Comparison of ENCODE assay signal across 23 cellular contexts in the genomic region with DNA sequence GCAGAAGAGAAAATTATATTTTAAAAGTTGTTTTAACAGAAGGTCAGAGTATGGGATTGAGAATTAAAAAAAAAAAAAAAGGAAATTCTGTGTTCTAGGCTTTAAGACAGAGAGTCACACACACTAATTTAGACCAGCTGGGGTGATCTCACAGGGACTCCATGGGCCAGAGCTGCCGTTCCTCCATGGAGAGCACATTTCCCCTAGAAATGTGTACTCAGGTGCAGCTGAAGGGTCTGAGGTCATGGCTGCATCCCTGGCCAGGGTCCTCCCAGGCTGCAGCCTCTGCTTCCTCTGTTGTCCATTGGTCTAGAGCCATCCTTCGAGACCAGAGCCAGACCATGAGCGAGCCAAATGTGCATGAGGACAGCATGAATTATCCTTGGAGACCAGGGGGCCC.
DNase-seq lines count a peak whose midpoint lies in the region; ATAC-seq, FAIRE-seq and TF ChIP-seq lines count a peak whose summit lies in the region.
"Had no signal": no experiment of that assay in that cellular context is flagged by ENCODE, and none has a peak within 500 bp of the region (broad histone marks: within the 10 kb centered on the region; RNA-seq: fewer than 3 reads in every experiment).

No MANE protein-coding gene starts in this region.

- H3K27me3 ChIP-seq in heart left ventricle (no peaks in the 10 kb centered on the region), right atrium auricular region (no peaks in the 10 kb centered on the region), mesenchymal stem cell (ENCODE audit: control insufficient read depth in 1 of 2, insufficient read depth in 1 of 2, low read length in 2 of 2) (peaks cover 0 to 11% of the 10 kb centered on the region in 2 experiments), uterus (no peaks in the 10 kb centered on the region)
- H3K27me3 ChIP-seq: pancreas had no signal

- H2BK12ac ChIP-seq in mesenchymal stem cell (ENCODE audit: low read length in 2 of 2): peak overlapping the region; percentile 61 to 89

- 56 to 76% (median 71%) methylated on average over 3 of the region's 3 CpGs for WGBS in heart left ventricle, 4 donors
- 71% methylated on average over 3 of the region's 3 CpGs for WGBS in mesenchymal stem cell

- H3K9ac ChIP-seq in mesenchymal stem cell (ENCODE audit: low read length): no peak overlapping the region

- intact Hi-C loops in heart left ventricle (cut with DNase I) (loop anchor here in 4 of 10 donors (10.0 kb wide), 1 partner anchor 355 kb away; a partner anchor contains a TSS), uterus (cut with DNase I; ENCODE audit: low total_unique reads) (no loop called here)

- H3K9me3 ChIP-seq in heart left ventricle: no peaks in the 10 kb centered on the region
- H3K9me3 ChIP-seq in right atrium auricular region: no peaks in the 10 kb centered on the region
- H3K9me3 ChIP-seq in mesenchymal stem cell (ENCODE audit: control insufficient read depth, low read length): no peaks in the 10 kb centered on the region
- H3K9me3 ChIP-seq in uterus: no peaks in the 10 kb centered on the region
- H3K9me3 ChIP-seq: pancreas, thoracic aorta had no signal

- H2BK120ac ChIP-seq in mesenchymal stem cell (ENCODE audit: low read depth, low read length): no peak overlapping the region

- no peak overlapping the region for H2AK5ac ChIP-seq in mesenchymal stem cell (ENCODE audit: low read length, severe bottlenecking)

- H3K4me1 ChIP-seq in heart left ventricle (peaks cover 0 to 51% (median 23%) of the 10 kb centered on the region in 12 donors), right atrium auricular region (peaks cover 0 to 33% of the 10 kb centered on the region in 2 donors), mesenchymal stem cell (ENCODE audit: control insufficient read depth, insufficient read depth, low read depth, low read length) (peaks cover 3% of the 10 kb centered on the region), uterus (no peaks in the 10 kb centered on the region)
- H3K4me1 ChIP-seq: pancreas had no signal

- H3K79me1 ChIP-seq in mesenchymal stem cell (replicated peaks; ENCODE audit: low read length, poor library complexity, severe bottlenecking): no peaks in the 10 kb centered on the region

- H3K4me3 ChIP-seq in heart left ventricle (no peak overlapping the region), right atrium auricular region (no peak overlapping the region), mesenchymal stem cell (ENCODE audit: insufficient read depth in 1 of 2, low read depth in 1 of 2, low read length in 2 of 2) (no peak overlapping the region), uterus (no peak overlapping the region)
- H3K4me3 ChIP-seq: lung, pancreas, thoracic aorta had no signal

- H4K8ac ChIP-seq in mesenchymal stem cell (ENCODE audit: low read length): no peak overlapping the region

- no peak for TF ChIP-seq POLR2A in heart left ventricle (IDR thresholded peaks at IDR 0.05)
- no peak for TF ChIP-seq POLR2A in uterus (IDR thresholded peaks at IDR 0.05)
- no peak for TF ChIP-seq POLR2A in GM12892 (IDR thresholded peaks at IDR 0.05; ENCODE audit: low read depth, low read length)

- peak overlapping the region; percentile 37 for H4K91ac ChIP-seq in mesenchymal stem cell (ENCODE audit: low read length)

- DNase-seq in heart left ventricle (peak in 4 of 5 donors; percentile 33 to 77 (median 64)), right atrium auricular region (ENCODE audit: low spot score) (no peak), SHP77 treated with DMSO at 0.1 percent for 48 hours (lab: John Stamatoyannopoulos, UW) (peak; percentile 78), mesenchymal stem cell (no peak), uterus (peak; percentile 44 to 70), foreskin melanocyte (no peak), GM12892 (ENCODE audit: insufficient read length) (no peak)
- DNase-seq: ACHN; activated CD4-positive, CD25-positive, alpha-beta regulatory T cell treated with anti-CD3 and anti-CD28 coated beads, Interleukin-2, amount 50 U/mL, for 72 hours; activated T-cell treated with anti-CD3 and anti-CD28 coated beads, Interleukin-2, amount 50 U/mL, for 72 hours; DMS 273 treated with DMSO at 0.1 percent for 48 hours; effector memory CD8-positive, alpha-beta T cell; GDM1; hippocampal formation; islet precursor cell; NCI-H1436 treated with DMSO at 0.1 percent for 48 hours; pancreas had no signal

- TF ChIP-seq CTCF in heart left ventricle (IDR thresholded peaks at IDR 0.05) (no peak), right atrium auricular region (IDR thresholded peaks at IDR 0.05) (no peak), uterus (IDR thresholded peaks at IDR 0.05) (no peak)

- no peaks in the 10 kb centered on the region for H3K36me3 ChIP-seq in heart left ventricle
- H3K36me3 ChIP-seq in right atrium auricular region: no peaks in the 10 kb centered on the region
- H3K36me3 ChIP-seq in mesenchymal stem cell (ENCODE audit: control insufficient read depth in 1 of 2, insufficient read depth in 2 of 2, low read depth in 1 of 2, low read length in 2 of 2): no peaks in the 10 kb centered on the region
- no peaks in the 10 kb centered on the region for H3K36me3 ChIP-seq in uterus
- H3K36me3 ChIP-seq: pancreas, thoracic aorta had no signal

- H3K18ac ChIP-seq in mesenchymal stem cell (ENCODE audit: low read depth in 1 of 2, low read length in 2 of 2): peak overlapping the region; percentile 52 to 63

- no peak overlapping the region for H2AFZ ChIP-seq in mesenchymal stem cell (ENCODE audit: low read depth, low read length)

- H3K4me2 ChIP-seq in mesenchymal stem cell (ENCODE audit: low read length, poor library complexity, severe bottlenecking): no peak overlapping the region

- peak overlapping the region; percentile 17 for H2BK15ac ChIP-seq in mesenchymal stem cell (ENCODE audit: low read depth, poor library complexity, severe bottlenecking)

- ATAC-seq in heart left ventricle (peak; percentile 27 to 87 (median 68)), HG03280 (IDR thresholded peaks at IDR 0.05; ENCODE audit: unreplicated experiment) (no peak)
- ATAC-seq: activated naive CD4-positive, alpha-beta T cell treated with anti-CD3 and anti-CD28 coated beads, Interleukin-2, amount 50 U/mL, for 72 hours; activated T-cell treated with anti-CD3 and anti-CD28 coated beads, Interleukin-2, amount 50 U/mL, for 72 hours; effector memory CD8-positive, alpha-beta T cell; pancreas; stimulated activated effector memory CD8-positive, alpha-beta T cell treated with anti-CD3 and anti-CD28 coated beads, Interleukin-12 subunit alpha, Interleukin-12 subunit beta, amount 100 ng/mL, for 72 hours had no signal

- FAIRE-seq in GM12892 (lab: Jason Lieb, UNC): no peak
- FAIRE-seq: colon, pancreas had no signal

- H3K23ac ChIP-seq in mesenchymal stem cell (ENCODE audit: low read length in 2 of 2): no peak overlapping the region

- no peak overlapping the region for H3K4ac ChIP-seq in mesenchymal stem cell (ENCODE audit: low read depth in 1 of 2, low read length in 2 of 2)

- H3K14ac ChIP-seq in mesenchymal stem cell (ENCODE audit: low read length in 2 of 2): peak overlapping the region in 1 of 2 experiments; percentile 78

- peak overlapping the region in 5 of 12 donors; percentile 27 to 60 (median 55) for H3K27ac ChIP-seq in heart left ventricle
- H3K27ac ChIP-seq in right atrium auricular region: no peak overlapping the region
- no peak overlapping the region for H3K27ac ChIP-seq in mesenchymal stem cell (ENCODE audit: low read length, poor library complexity, severe bottlenecking)
- H3K27ac ChIP-seq in uterus: peak overlapping the region; percentile 10 to 49
- H3K27ac ChIP-seq: pancreas had no signal

- no peak overlapping the region for H2BK5ac ChIP-seq in mesenchymal stem cell (ENCODE audit: low read depth, low read length, poor library complexity, severe bottlenecking)

Comparison
In these comparisons a context has a peak if more than half of its experiments do, and no peak if none do; other contexts are left out.
1. DNase-seq: peak in heart left ventricle (4 of 5), SHP77 treated with DMSO at 0.1 percent for 48 hours (single experiment) and uterus (2 of 2); none in right atrium auricular region (single experiment), mesenchymal stem cell (single experiment), foreskin melanocyte (single experiment) and GM12892 (single experiment).
2. H3K27ac ChIP-seq: peak in uterus (2 of 2); none in right atrium auricular region (0 of 2) and mesenchymal stem cell (single experiment).